1 cellular context compared by ENCODE assay signal in the genomic region with DNA sequence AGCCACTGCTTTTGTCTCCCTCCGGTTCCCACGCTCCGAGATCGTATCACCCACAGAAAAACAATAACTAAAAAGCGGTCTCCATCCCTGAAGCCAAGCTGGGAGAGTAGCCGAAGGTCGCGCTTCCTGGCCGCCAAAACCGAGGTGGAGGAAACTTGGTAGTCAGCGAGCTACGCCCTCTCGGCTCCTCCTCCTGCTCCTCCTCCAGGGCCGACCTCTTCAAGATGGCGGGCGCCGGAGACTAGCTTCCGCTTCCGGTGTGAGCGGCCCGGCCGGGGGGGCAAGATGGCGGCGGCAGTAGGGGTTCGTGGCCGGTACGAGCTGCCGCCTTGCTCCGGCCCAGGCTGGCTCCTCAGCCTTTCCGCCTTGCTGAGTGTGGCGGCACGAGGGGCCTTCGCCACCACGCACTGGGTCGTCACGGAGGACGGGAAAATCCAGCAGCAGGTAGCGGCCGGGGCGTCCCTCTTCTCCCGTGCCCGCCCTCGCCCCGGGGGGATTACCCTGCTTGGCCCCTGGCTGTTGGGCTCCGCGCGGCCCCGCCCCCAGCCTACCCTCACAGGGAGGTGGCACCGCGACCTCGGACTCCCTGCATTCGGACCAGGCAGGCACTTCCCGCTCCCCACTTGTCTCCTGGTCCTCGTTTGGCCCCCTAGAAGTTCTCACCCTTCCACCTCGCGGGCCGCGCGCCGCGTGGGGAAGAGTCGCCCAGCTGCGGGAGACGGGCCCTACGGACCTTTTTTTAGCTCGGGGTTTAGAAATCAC.
A peak's percentile ranks its signal among the peaks of the same experiment; 100 is the strongest.
TF ChIP-seq lines count a peak whose summit lies in the region.

A gene with protein sequence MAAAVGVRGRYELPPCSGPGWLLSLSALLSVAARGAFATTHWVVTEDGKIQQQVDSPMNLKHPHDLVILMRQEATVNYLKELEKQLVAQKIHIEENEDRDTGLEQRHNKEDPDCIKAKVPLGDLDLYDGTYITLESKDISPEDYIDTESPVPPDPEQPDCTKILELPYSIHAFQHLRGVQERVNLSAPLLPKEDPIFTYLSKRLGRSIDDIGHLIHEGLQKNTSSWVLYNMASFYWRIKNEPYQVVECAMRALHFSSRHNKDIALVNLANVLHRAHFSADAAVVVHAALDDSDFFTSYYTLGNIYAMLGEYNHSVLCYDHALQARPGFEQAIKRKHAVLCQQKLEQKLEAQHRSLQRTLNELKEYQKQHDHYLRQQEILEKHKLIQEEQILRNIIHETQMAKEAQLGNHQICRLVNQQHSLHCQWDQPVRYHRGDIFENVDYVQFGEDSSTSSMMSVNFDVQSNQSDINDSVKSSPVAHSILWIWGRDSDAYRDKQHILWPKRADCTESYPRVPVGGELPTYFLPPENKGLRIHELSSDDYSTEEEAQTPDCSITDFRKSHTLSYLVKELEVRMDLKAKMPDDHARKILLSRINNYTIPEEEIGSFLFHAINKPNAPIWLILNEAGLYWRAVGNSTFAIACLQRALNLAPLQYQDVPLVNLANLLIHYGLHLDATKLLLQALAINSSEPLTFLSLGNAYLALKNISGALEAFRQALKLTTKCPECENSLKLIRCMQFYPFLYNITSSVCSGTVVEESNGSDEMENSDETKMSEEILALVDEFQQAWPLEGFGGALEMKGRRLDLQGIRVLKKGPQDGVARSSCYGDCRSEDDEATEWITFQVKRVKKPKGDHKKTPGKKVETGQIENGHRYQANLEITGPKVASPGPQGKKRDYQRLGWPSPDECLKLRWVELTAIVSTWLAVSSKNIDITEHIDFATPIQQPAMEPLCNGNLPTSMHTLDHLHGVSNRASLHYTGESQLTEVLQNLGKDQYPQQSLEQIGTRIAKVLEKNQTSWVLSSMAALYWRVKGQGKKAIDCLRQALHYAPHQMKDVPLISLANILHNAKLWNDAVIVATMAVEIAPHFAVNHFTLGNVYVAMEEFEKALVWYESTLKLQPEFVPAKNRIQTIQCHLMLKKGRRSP (plus strand): TSS at position 251 of the 762 bp plus-strand sequence. CDS start 35 bp downstream, at position 286.

TF ChIP-seq in HepG2, 621 proteins besides CTCF, POLR2A, EP300 and RAD21 (continued from another document and continues in another):
- TF ChIP-seq, protein P1, sequence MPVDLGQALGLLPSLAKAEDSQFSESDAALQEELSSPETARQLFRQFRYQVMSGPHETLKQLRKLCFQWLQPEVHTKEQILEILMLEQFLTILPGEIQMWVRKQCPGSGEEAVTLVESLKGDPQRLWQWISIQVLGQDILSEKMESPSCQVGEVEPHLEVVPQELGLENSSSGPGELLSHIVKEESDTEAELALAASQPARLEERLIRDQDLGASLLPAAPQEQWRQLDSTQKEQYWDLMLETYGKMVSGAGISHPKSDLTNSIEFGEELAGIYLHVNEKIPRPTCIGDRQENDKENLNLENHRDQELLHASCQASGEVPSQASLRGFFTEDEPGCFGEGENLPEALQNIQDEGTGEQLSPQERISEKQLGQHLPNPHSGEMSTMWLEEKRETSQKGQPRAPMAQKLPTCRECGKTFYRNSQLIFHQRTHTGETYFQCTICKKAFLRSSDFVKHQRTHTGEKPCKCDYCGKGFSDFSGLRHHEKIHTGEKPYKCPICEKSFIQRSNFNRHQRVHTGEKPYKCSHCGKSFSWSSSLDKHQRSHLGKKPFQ (CRISPR knock-in tag; IDR thresholded peaks at IDR 0.05; ENCODE audit: insufficient replicate concordance) = peak; percentile 98
- TF ChIP-seq KMT2A (CRISPR knock-in tag; IDR thresholded peaks at IDR 0.05) (peak; percentile 94), MED13 (CRISPR knock-in tag; IDR thresholded peaks at IDR 0.05) (peak; percentile 61; the same call in 1 of the 2 replicates), ZNF777 (CRISPR knock-in tag; IDR thresholded peaks at IDR 0.05) (no peak), ZBTB42 (CRISPR knock-in tag; IDR thresholded peaks at IDR 0.05) (0 out of 2 replicates have a peak, but pooled peaks have one; percentile 37), ZFP36L2 (CRISPR knock-in tag; IDR thresholded peaks at IDR 0.05) (no peak), ZNF3 (CRISPR knock-in tag; IDR thresholded peaks at IDR 0.05) (no peak), ZNF160 (CRISPR knock-in tag; IDR thresholded peaks at IDR 0.05) (peak; percentile 76; the same call in 1 of the 2 replicates), ZNF431 (CRISPR knock-in tag; IDR thresholded peaks at IDR 0.05; ENCODE audit: borderline replicate concordance, low read depth) (no peak; the same call in 1 of the 2 replicates), ZNF10 (CRISPR knock-in tag; IDR thresholded peaks at IDR 0.05; ENCODE audit: borderline replicate concordance, low read depth) (no peak), ZBTB20 (CRISPR knock-in tag; IDR thresholded peaks at IDR 0.05; ENCODE audit: borderline replicate concordance, low read depth) (peak; percentile 60; the same call in 1 of the 2 replicates), ZNF562 (CRISPR knock-in tag; IDR thresholded peaks at IDR 0.05; ENCODE audit: borderline replicate concordance) (no peak), POLR2AphosphoS5 (IDR thresholded peaks at IDR 0.05; ENCODE audit: low read depth, low read length) (peak; percentile 89), TARDBP (CRISPR knock-in tag; IDR thresholded peaks at IDR 0.05) (peak; percentile 92), ZNF350 (CRISPR knock-in tag; IDR thresholded peaks at IDR 0.05; ENCODE audit: borderline replicate concordance, low read depth) (peak; percentile 90), PRPF4 (IDR thresholded peaks at IDR 0.05; ENCODE audit: low read depth, low read length, poor library complexity, severe bottlenecking) (no peak), ZNF780A (CRISPR knock-in tag; IDR thresholded peaks at IDR 0.05) (0 out of 2 replicates have a peak, but pooled peaks have one; percentile 49), ETV5 (CRISPR knock-in tag; IDR thresholded peaks at IDR 0.05; ENCODE audit: borderline replicate concordance) (peak; percentile 89), ETV6 (CRISPR knock-in tag; conservative IDR thresholded peaks at IDR 0.05) (no peak), YY1 (IDR thresholded peaks at IDR 0.05; ENCODE audit: insufficient read depth, insufficient replicate concordance, low read depth, low read length) (peak; percentile 99), PAX8 (CRISPR knock-in tag; IDR thresholded peaks at IDR 0.05; ENCODE audit: borderline replicate concordance) (no peak), ZNF251 (CRISPR knock-in tag; IDR thresholded peaks at IDR 0.05) (no peak), MAFF (IDR thresholded peaks at IDR 0.05; ENCODE audit: low read depth, low read length) (no peak), ZNF558 (CRISPR knock-in tag; IDR thresholded peaks at IDR 0.05; ENCODE audit: borderline replicate concordance) (peak; percentile 71; the same call in 1 of the 2 replicates), ZNF772 (CRISPR knock-in tag; IDR thresholded peaks at IDR 0.05) (peak; percentile 86), HDAC2 (CRISPR knock-in tag; IDR thresholded peaks at IDR 0.05) (peak; percentile 18; the same call in 1 of the 2 replicates), KDM5B (CRISPR knock-in tag; IDR thresholded peaks at IDR 0.05; ENCODE audit: borderline replicate concordance) (peak; percentile 95), CBX2 (IDR thresholded peaks at IDR 0.05; ENCODE audit: low read depth, low read length) (no peak), CBX2 (CRISPR knock-in tag; IDR thresholded peaks at IDR 0.05; ENCODE audit: low read depth) (0 out of 2 replicates have a peak, but pooled peaks have one; percentile 34), AKAP8 (CRISPR knock-in tag; IDR thresholded peaks at IDR 0.05) (0 out of 2 replicates have a peak, but pooled peaks have one; percentile 63), MXD4 (CRISPR knock-in tag; IDR thresholded peaks at IDR 0.05) (peak; percentile 55; the same call in 1 of the 2 replicates), ZBTB21 (CRISPR knock-in tag; IDR thresholded peaks at IDR 0.05) (no peak)
- TF ChIP-seq, protein P2, sequence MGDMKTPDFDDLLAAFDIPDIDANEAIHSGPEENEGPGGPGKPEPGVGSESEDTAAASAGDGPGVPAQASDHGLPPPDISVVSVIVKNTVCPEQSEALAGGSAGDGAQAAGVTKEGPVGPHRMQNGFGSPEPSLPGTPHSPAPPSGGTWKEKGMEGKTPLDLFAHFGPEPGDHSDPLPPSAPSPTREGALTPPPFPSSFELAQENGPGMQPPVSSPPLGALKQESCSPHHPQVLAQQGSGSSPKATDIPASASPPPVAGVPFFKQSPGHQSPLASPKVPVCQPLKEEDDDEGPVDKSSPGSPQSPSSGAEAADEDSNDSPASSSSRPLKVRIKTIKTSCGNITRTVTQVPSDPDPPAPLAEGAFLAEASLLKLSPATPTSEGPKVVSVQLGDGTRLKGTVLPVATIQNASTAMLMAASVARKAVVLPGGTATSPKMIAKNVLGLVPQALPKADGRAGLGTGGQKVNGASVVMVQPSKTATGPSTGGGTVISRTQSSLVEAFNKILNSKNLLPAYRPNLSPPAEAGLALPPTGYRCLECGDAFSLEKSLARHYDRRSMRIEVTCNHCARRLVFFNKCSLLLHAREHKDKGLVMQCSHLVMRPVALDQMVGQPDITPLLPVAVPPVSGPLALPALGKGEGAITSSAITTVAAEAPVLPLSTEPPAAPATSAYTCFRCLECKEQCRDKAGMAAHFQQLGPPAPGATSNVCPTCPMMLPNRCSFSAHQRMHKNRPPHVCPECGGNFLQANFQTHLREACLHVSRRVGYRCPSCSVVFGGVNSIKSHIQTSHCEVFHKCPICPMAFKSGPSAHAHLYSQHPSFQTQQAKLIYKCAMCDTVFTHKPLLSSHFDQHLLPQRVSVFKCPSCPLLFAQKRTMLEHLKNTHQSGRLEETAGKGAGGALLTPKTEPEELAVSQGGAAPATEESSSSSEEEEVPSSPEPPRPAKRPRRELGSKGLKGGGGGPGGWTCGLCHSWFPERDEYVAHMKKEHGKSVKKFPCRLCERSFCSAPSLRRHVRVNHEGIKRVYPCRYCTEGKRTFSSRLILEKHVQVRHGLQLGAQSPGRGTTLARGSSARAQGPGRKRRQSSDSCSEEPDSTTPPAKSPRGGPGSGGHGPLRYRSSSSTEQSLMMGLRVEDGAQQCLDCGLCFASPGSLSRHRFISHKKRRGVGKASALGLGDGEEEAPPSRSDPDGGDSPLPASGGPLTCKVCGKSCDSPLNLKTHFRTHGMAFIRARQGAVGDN (CRISPR knock-in tag; IDR thresholded peaks at IDR 0.05) = peak; percentile 90
- TF ChIP-seq, protein P3, sequence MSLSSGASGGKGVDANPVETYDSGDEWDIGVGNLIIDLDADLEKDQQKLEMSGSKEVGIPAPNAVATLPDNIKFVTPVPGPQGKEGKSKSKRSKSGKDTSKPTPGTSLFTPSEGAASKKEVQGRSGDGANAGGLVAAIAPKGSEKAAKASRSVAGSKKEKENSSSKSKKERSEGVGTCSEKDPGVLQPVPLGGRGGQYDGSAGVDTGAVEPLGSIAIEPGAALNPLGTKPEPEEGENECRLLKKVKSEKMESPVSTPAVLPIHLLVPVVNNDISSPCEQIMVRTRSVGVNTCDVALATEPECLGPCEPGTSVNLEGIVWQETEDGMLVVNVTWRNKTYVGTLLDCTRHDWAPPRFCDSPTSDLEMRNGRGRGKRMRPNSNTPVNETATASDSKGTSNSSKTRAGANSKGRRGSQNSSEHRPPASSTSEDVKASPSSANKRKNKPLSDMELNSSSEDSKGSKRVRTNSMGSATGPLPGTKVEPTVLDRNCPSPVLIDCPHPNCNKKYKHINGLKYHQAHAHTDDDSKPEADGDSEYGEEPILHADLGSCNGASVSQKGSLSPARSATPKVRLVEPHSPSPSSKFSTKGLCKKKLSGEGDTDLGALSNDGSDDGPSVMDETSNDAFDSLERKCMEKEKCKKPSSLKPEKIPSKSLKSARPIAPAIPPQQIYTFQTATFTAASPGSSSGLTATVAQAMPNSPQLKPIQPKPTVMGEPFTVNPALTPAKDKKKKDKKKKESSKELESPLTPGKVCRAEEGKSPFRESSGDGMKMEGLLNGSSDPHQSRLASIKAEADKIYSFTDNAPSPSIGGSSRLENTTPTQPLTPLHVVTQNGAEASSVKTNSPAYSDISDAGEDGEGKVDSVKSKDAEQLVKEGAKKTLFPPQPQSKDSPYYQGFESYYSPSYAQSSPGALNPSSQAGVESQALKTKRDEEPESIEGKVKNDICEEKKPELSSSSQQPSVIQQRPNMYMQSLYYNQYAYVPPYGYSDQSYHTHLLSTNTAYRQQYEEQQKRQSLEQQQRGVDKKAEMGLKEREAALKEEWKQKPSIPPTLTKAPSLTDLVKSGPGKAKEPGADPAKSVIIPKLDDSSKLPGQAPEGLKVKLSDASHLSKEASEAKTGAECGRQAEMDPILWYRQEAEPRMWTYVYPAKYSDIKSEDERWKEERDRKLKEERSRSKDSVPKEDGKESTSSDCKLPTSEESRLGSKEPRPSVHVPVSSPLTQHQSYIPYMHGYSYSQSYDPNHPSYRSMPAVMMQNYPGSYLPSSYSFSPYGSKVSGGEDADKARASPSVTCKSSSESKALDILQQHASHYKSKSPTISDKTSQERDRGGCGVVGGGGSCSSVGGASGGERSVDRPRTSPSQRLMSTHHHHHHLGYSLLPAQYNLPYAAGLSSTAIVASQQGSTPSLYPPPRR (CRISPR knock-in tag; IDR thresholded peaks at IDR 0.05; ENCODE audit: borderline replicate concordance) = peak; percentile 43; the same call in 1 of the 2 replicates
- TF ChIP-seq, protein P4, sequence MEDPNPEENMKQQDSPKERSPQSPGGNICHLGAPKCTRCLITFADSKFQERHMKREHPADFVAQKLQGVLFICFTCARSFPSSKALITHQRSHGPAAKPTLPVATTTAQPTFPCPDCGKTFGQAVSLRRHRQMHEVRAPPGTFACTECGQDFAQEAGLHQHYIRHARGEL (CRISPR knock-in tag; IDR thresholded peaks at IDR 0.05) = peak; percentile 83; the same call in 1 of the 2 replicates
